ENCODE assay signal across 16 cellular contexts in the genomic region with DNA sequence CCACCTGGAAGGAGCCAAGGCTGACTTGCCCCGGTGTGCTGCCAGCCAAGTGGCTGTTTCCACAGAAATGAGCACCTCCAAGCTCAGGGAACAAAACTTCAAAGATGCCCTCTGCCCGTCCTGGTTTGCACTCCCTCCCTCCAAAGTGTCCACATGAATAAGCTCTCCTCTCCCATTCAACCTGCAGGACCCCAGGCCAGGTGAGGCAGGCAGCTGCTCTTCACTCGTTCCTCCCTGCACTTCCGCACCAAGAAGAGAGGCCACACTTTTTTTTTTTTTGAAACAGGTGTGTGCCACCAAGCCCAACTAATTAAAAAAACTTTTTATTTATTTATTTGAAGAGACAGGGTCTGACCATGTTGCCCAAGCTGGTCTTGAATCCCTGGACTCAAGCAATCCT. TPM values are rescaled to one million over a fixed set of nuclear protein-coding genes. Genes with fewer than 3 reads are reported as not detected.
DNase-seq lines count a peak whose midpoint lies in the region; ATAC-seq, FAIRE-seq and TF ChIP-seq lines count a peak whose summit lies in the region.
"Had no signal": no experiment of that assay in that cellular context is flagged by ENCODE, and none has a peak within 500 bp of the region (broad histone marks: within the 10 kb centered on the region; RNA-seq: fewer than 3 reads in every experiment).

No MANE protein-coding gene starts in this region.

- no peak for FAIRE-seq in H1 (lab: Jason Lieb, UNC)

- TF ChIP-seq RAD21 in H1 (IDR thresholded peaks at IDR 0.05 in 1 of 2, conservative IDR thresholded peaks at IDR 0.05 in 1 of 2; ENCODE audit: low read depth in 2 of 2, low read length in 2 of 2): no peak

- H3K4me1 Mint-ChIP-seq in CD4-positive, alpha-beta T cell (ENCODE audit: low read depth): peaks cover 9% of the 10 kb centered on the region

- POLR2A ChIA-PET in AG04450 (lab: Yijun Ruan, JAX) (interaction anchor here (1.2 to 1.8 kb wide), 3 partner anchors 9 to 18 kb away, joined by 4 to 16 read pairs (median 7); a partner anchor contains a TSS), H1 (lab: Charles Lee; ENCODE audit: partially characterized antibody) (interaction anchor here (1.2 to 1.7 kb wide), 3 partner anchors 19 to 84 kb away, joined by 3 to 13 read pairs (median 4); a partner anchor contains a TSS)
- POLR2A ChIA-PET in CD4-positive, alpha-beta T cell (lab: Charles Lee): no interaction called here

- H3K79me1 ChIP-seq in H1 (ENCODE audit: low read depth, low read length): no peaks in the 10 kb centered on the region

- no peaks in the 10 kb centered on the region for H4K20me1 ChIP-seq in KMS-11 (ENCODE audit: insufficient read depth)
- H4K20me1 ChIP-seq in H1 (replicated peaks in 1 of 2; ENCODE audit: control insufficient read depth in 1 of 2, insufficient read depth in 2 of 2, low read length in 2 of 2): no peaks in the 10 kb centered on the region
- no peaks in the 10 kb centered on the region for H4K20me1 ChIP-seq in osteoblast (ENCODE audit: insufficient read depth, low read length)

- peak overlapping the region; percentile 100; the same call in 1 of the 2 replicates for H2BK20ac ChIP-seq in H1 (ENCODE audit: low read length)

- H2AK5ac ChIP-seq in H1 (ENCODE audit: low read depth, low read length): 0 out of 2 replicates have a peak overlapping the region, but pooled peaks have one; percentile 56

- no peak for TF ChIP-seq POLR2A in H1 (IDR thresholded peaks at IDR 0.05; ENCODE audit: control extremely low read depth in 1 of 2, low read depth in 2 of 2, low read length in 2 of 2)

- no peaks in the 10 kb centered on the region for H3K23me2 ChIP-seq in H1 (ENCODE audit: low read depth, low read length)

- no peak overlapping the region for H3K14ac ChIP-seq in H1 (ENCODE audit: insufficient read length)

- H3K36me3 ChIP-seq in KMS-11 (ENCODE audit: insufficient read depth) (no peaks in the 10 kb centered on the region), H1 (ENCODE audit: control insufficient read depth in 2 of 4, insufficient read depth in 4 of 4, low read length in 3 of 4) (no peaks in the 10 kb centered on the region), osteoblast (ENCODE audit: insufficient read depth, low read length) (no peaks in the 10 kb centered on the region), tibial artery (no peaks in the 10 kb centered on the region)
- H3K36me3 ChIP-seq: brain microvascular endothelial cell had no signal

- H3K9me3 ChIP-seq in AG04450 (ENCODE audit: control insufficient read depth, insufficient read depth, low read length): peaks cover under 1% of the 10 kb centered on the region; the same call in 1 of the 2 replicates
- H3K9me3 ChIP-seq in H1 (ENCODE audit: insufficient read depth in 2 of 2, low read depth in 1 of 2, low read length in 1 of 2): peaks cover 0 to under 1% of the 10 kb centered on the region in 2 experiments; a peak in 2 of 4 replicates
- no peaks in the 10 kb centered on the region for H3K9me3 ChIP-seq in osteoblast (ENCODE audit: low read depth, low read length)
- no peaks in the 10 kb centered on the region for H3K9me3 ChIP-seq in tibial artery
- H3K9me3 ChIP-seq in CD4-positive, alpha-beta T cell (ENCODE audit: control insufficient read depth, low read length): no peaks in the 10 kb centered on the region

- no peak overlapping the region for H3K56ac ChIP-seq in H1 (replicated peaks; ENCODE audit: insufficient read length, low read depth, low read length)

- no peak overlapping the region for H3K4me3 Mint-ChIP-seq in CD4-positive, alpha-beta T cell
- H3K4me3 Mint-ChIP-seq: activated CD4-positive, alpha-beta T cell treated with anti-CD3 and anti-CD28 coated beads for 36 hours had no signal

- H3K9ac ChIP-seq in KMS-11 (peak overlapping the region; percentile 4; the same call in 1 of the 2 replicates), H1 (replicated peaks in 1 of 4; ENCODE audit: extremely low read depth in 1 of 4, low read depth in 3 of 4, low read length in 3 of 4) (no peak overlapping the region)

- intact Hi-C loops in tibial artery (cut with DNase I; ENCODE audit: low total_unique reads): no loop called here
- intact Hi-C loops in CD4-positive, alpha-beta T cell (cut with DNase I, micrococcal nuclease): no loop called here

- H3K23ac ChIP-seq in H1 (ENCODE audit: insufficient read length): no peak overlapping the region

- H2BK15ac ChIP-seq in H1 (ENCODE audit: low read length): 0 out of 2 replicates have a peak overlapping the region, but pooled peaks have one; percentile 83

- WGBS in H1 (ENCODE audit: extremely low coverage in 1 of 2, insufficient coverage in 1 of 2, insufficient read length in 1 of 2, insufficient replicate concordance in 2 of 2, low coverage in 1 of 2, low lambda C conversion rate in 2 of 2, missing lambda C conversion rate in 1 of 2), 2 experiments: 70% methylated on average over 4 of the region's 4 CpGs; no CpG with 5 or more reads in 1 of the 2 experiments

- H3K79me2 ChIP-seq in KMS-11 (ENCODE audit: insufficient read depth, low read depth) (no peaks in the 10 kb centered on the region), H1 (ENCODE audit: control insufficient read depth in 1 of 2, insufficient read depth in 2 of 2, low read length in 2 of 2) (no peaks in the 10 kb centered on the region), osteoblast (ENCODE audit: insufficient read depth, low read length) (peaks cover 7% of the 10 kb centered on the region)

- no peak for TF ChIP-seq EP300 in H1 (IDR thresholded peaks at IDR 0.05; ENCODE audit: borderline replicate concordance in 1 of 2, low read depth in 2 of 2, low read length in 2 of 2)

- H3K36me3 Mint-ChIP-seq in CD4-positive, alpha-beta T cell (ENCODE audit: low read depth): no peaks in the 10 kb centered on the region
- H3K36me3 Mint-ChIP-seq: activated naive CD4-positive, alpha-beta T cell treated with anti-CD3 and anti-CD28 coated beads, Interleukin-2, amount 50 U/mL, for 72 hours; IgD-negative memory B cell had no signal

- H2BK120ac ChIP-seq in H1 (replicated peaks; ENCODE audit: low read depth, low read length): peak overlapping the region; percentile 18

- H3K9me3 Mint-ChIP-seq in CD4-positive, alpha-beta T cell: no peaks in the 10 kb centered on the region
- H3K9me3 Mint-ChIP-seq: IgD-negative memory B cell had no signal

- H3K4ac ChIP-seq in H1 (replicated peaks; ENCODE audit: insufficient read length, low read depth, low read length): peak overlapping the region; percentile 36

- H3K4me3 ChIP-seq in AG04450 (ENCODE audit: low read depth, low read length): no peak overlapping the region
- H3K4me3 ChIP-seq in KMS-11 (IDR thresholded peaks at IDR 0.05; ENCODE audit: insufficient read depth, low read depth, low read length): peak overlapping the region; percentile 49
- H3K4me3 ChIP-seq in H1 (ENCODE audit: extremely low read depth in 1 of 4, insufficient read depth in 2 of 4, low read depth in 3 of 4, low read length in 4 of 4): no peak overlapping the region
- H3K4me3 ChIP-seq in osteoblast (ENCODE audit: insufficient read depth, low read length): no peak overlapping the region
- H3K4me3 ChIP-seq in tibial artery: no peak overlapping the region

- H3K27ac ChIP-seq in AG04450 (ENCODE audit: low read depth, low read length): peak overlapping the region; percentile 68
- peak overlapping the region; percentile 48 for H3K27ac ChIP-seq in KMS-11
- H3K27ac ChIP-seq in H1 (ENCODE audit: low read depth, low read length): no peak overlapping the region; the same call in 1 of the 2 replicates
- peak overlapping the region; percentile 80 for H3K27ac ChIP-seq in osteoblast (ENCODE audit: low read depth, low read length)
- no peak overlapping the region for H3K27ac ChIP-seq in tibial artery
- H3K27ac ChIP-seq in CD4-positive, alpha-beta T cell (ENCODE audit: low read depth, low read length): no peak overlapping the region

- H3K18ac ChIP-seq in H1 (ENCODE audit: extremely low read depth, low read length): peak overlapping the region; percentile 71; the same call in 1 of the 2 replicates

- H2BK12ac ChIP-seq in H1 (ENCODE audit: low read depth, low read length): no peak overlapping the region; the same call in 1 of the 2 replicates

- no peak for ATAC-seq in CD4-positive, alpha-beta T cell (ENCODE audit: poor library complexity)
- no peak for ATAC-seq in GM19328 (IDR thresholded peaks at IDR 0.05; ENCODE audit: unreplicated experiment)

- H3K4me2 ChIP-seq in KMS-11 (peak overlapping the region; percentile 61), H1 (ENCODE audit: insufficient read depth in 1 of 2, low read depth in 2 of 2, low read length in 2 of 2) (no peak overlapping the region), osteoblast (ENCODE audit: insufficient read depth, low read length) (peak overlapping the region; percentile 74)

- DNase-seq in AG04450 (ENCODE audit: low read depth, low spot score) (no peak), H1 (ENCODE audit: low read depth in 1 of 2, low spot score in 2 of 2) (no peak), osteoblast (ENCODE audit: insufficient read length, low spot score, missing footprints) (no peak), tibial artery (no peak)
- no peak for DNase-seq in CD4-positive, alpha-beta T cell
- no peak for DNase-seq in activated CD4-positive, alpha-beta T cell treated with anti-CD3 and anti-CD28 coated beads for 48 hours
- DNase-seq: NCI-H1048, NCI-H2171 treated with DMSO at 0.1 percent for 48 hours, SIG-M5, T-helper 9 cell had no signal

- no peak overlapping the region for H4K8ac ChIP-seq in H1 (ENCODE audit: extremely low read depth, insufficient read depth, low read length)

- no peak overlapping the region for H3K27ac Mint-ChIP-seq in CD4-positive, alpha-beta T cell
- H3K27ac Mint-ChIP-seq: activated CD4-positive, alpha-beta T cell treated with anti-CD3 and anti-CD28 coated beads for 36 hours; activated naive CD4-positive, alpha-beta T cell treated with anti-CD3 and anti-CD28 coated beads, Interleukin-2, amount 50 U/mL, for 72 hours had no signal

- H4K5ac ChIP-seq in H1 (ENCODE audit: insufficient read length, low read depth, low read length): no peak overlapping the region

- H2AFZ ChIP-seq in KMS-11 (ENCODE audit: low read depth) (no peak overlapping the region), H1 (ENCODE audit: low read length) (no peak overlapping the region), osteoblast (ENCODE audit: low read length) (no peak overlapping the region)

- CTCF ChIA-PET in AG04450 (lab: Charles Lee): interaction anchor here (4.4 kb wide), 1 partner anchor 38 kb away, joined by 17 read pairs; no protein-coding TSS in a partner anchor
- CTCF ChIA-PET in H1 (lab: Charles Lee; ENCODE audit: partially characterized antibody): interaction anchor here (0.7 to 3.4 kb wide), 5 partner anchors 9 to 1001 kb away, joined by 3 to 17 read pairs (median 3); no protein-coding TSS in a partner anchor
- CTCF ChIA-PET in CD4-positive, alpha-beta T cell (lab: Charles Lee): no interaction called here

- TF ChIP-seq CTCF in AG04450 (IDR thresholded peaks at IDR 0.05; ENCODE audit: low read depth, low read length): no peak
- no peak for TF ChIP-seq CTCF in KMS-11 (conservative IDR thresholded peaks at IDR 0.05; ENCODE audit: low read depth, low read length)
- no peak for TF ChIP-seq CTCF in H1 (IDR thresholded peaks at IDR 0.05; ENCODE audit: control extremely low read depth in 1 of 3, insufficient read depth in 1 of 3, low read depth in 1 of 3, low read length in 3 of 3)
- TF ChIP-seq CTCF in osteoblast (IDR thresholded peaks at IDR 0.05; ENCODE audit: extremely low read depth, low read depth, low read length): no peak
- no peak for TF ChIP-seq CTCF in tibial artery (IDR thresholded peaks at IDR 0.05)
- TF ChIP-seq CTCF in CD4-positive, alpha-beta T cell (IDR thresholded peaks at IDR 0.05): no peak

- H4K91ac ChIP-seq in H1 (replicated peaks; ENCODE audit: insufficient read length, low read length): peak overlapping the region; percentile 13

- H3K4me1 ChIP-seq in KMS-11 (ENCODE audit: low read depth, poor library complexity, severe bottlenecking) (peaks cover 51% of the 10 kb centered on the region), H1 (replicated peaks in 1 of 4; ENCODE audit: control insufficient read depth in 3 of 4, insufficient read depth in 4 of 4, low read length in 3 of 4) (peaks cover 0 to 29% (median 15%) of the 10 kb centered on the region in 4 experiments; a peak in 6 of 7 replicates), osteoblast (ENCODE audit: insufficient read depth, low read length) (peaks cover 42% of the 10 kb centered on the region), tibial artery (peaks cover 0 to 33% (median 17%) of the 10 kb centered on the region in 4 donors)

- no peaks in the 10 kb centered on the region for H3K27me3 ChIP-seq in AG04450 (ENCODE audit: control insufficient read depth, insufficient read depth, low read length)
- no peaks in the 10 kb centered on the region for H3K27me3 ChIP-seq in KMS-11 (ENCODE audit: insufficient read depth, low read depth)
- H3K27me3 ChIP-seq in H1 (replicated peaks in 1 of 4; ENCODE audit: control insufficient read depth in 3 of 4, extremely low read depth in 1 of 4, insufficient read depth in 3 of 4, low read length in 3 of 4): no peaks in the 10 kb centered on the region
- no peaks in the 10 kb centered on the region for H3K27me3 ChIP-seq in osteoblast (ENCODE audit: insufficient read depth, low read length)
- H3K27me3 ChIP-seq in tibial artery: no peaks in the 10 kb centered on the region
- H3K27me3 ChIP-seq in CD4-positive, alpha-beta T cell (ENCODE audit: control insufficient read depth, insufficient read depth, low read length): no peaks in the 10 kb centered on the region
- H3K27me3 ChIP-seq: brain microvascular endothelial cell had no signal

- H2BK5ac ChIP-seq in H1 (ENCODE audit: low read depth, low read length): peak overlapping the region; percentile 53; the same call in 1 of the 2 replicates

- H3K27me3 Mint-ChIP-seq in CD4-positive, alpha-beta T cell: no peaks in the 10 kb centered on the region
- H3K27me3 Mint-ChIP-seq: activated CD4-positive, alpha-beta T cell treated with anti-CD3 and anti-CD28 coated beads for 36 hours; IgD-negative memory B cell had no signal

RNA-seq across cellular contexts. Expression of a gene that starts 18.5 kb away (rescaled TPM):
- 412 and 561 TPM in 2 replicates for polyA plus RNA-seq in AG04450 (2011; rRNA removed)
- 139 and 248 TPM in 2 replicates for polyA minus RNA-seq in AG04450 (2011; rRNA and poly(A)+ RNA removed)
- 281 and 293 TPM in 2 replicates for total RNA-seq in H1 (2021; fragmentation: NEBNext Ultra II Directional; extraction: Animal tissue kit (Norgen Biotek cat#: 25700))
- 75.1 and 77.5 TPM in 2 replicates for polyA plus RNA-seq in H1 (2011; rRNA removed)
- polyA plus RNA-seq in H1 (2011; cell fraction: cytosol; rRNA removed): 106 TPM
- 36.4 TPM for polyA plus RNA-seq in H1 (2011; cell fraction: nucleus; rRNA removed)
- 90.8 to 156 TPM (median 113 TPM) in 4 replicates for polyA plus RNA-seq in H1 (2012, experiment 1 of 2)
- 23.0 TPM for polyA plus RNA-seq in H1 (2012, experiment 2 of 2)
- polyA plus RNA-seq in H1 (2013, experiment 1 of 2): 121 TPM
- polyA plus RNA-seq in H1 (2013, experiment 2 of 2): 134 TPM
- 54.2 and 97.8 TPM in 2 replicates for polyA minus RNA-seq in H1 (2011; rRNA and poly(A)+ RNA removed)
- polyA minus RNA-seq in H1 (2011; cell fraction: cytosol; rRNA and poly(A)+ RNA removed): 103 TPM
- 90.3 TPM for polyA minus RNA-seq in H1 (2011; cell fraction: nucleus; rRNA and poly(A)+ RNA removed)
- 697 and 711 TPM in 2 replicates for total RNA-seq in osteoblast
- 1 to 10 TPM; 1.1 to 1.3 TPM for total RNA-seq in CD4-positive, alpha-beta T cell

Comparison
In these comparisons a context has a peak if more than half of its experiments do, and no peak if none do; other contexts are left out.
1. H3K27ac ChIP-seq: peak in AG04450 (single experiment), KMS-11 (single experiment) and osteoblast (single experiment); none in H1 (single experiment), tibial artery (0 of 2) and CD4-positive, alpha-beta T cell (single experiment).
2. H3K4me2 ChIP-seq: peak in KMS-11 (single experiment) and osteoblast (single experiment); none in H1 (0 of 2).
3. RNA of a gene that starts 18.5 kb away (total RNA-seq): 697 to 711 TPM in osteoblast and 281 to 293 TPM in H1; 1.1 to 1.3 TPM in CD4-positive, alpha-beta T cell; every median in the first group is over 100 times any median in the second.